Comparison of ENCODE assay signal across 2 cellular contexts in genomic region chr15:66625974-66626373, GRCh38.
TF ChIP-seq lines count a peak whose summit lies in the region.

No MANE protein-coding gene starts in this region.

TF ChIP-seq in HEK293T, 16 proteins besides CTCF, POLR2A, EP300 and RAD21:
- TF ChIP-seq PKNOX1 (IDR thresholded peaks at IDR 0.05) (peak; percentile 88), FOXK2 (IDR thresholded peaks at IDR 0.05) (no peak)

TF ChIP-seq in H1, 55 proteins besides CTCF, POLR2A, EP300 and RAD21:
- TF ChIP-seq TAF1 (IDR thresholded peaks at IDR 0.05; ENCODE audit: low read depth, low read length): no peak
- no peak for TF ChIP-seq JUND (IDR thresholded peaks at IDR 0.05; ENCODE audit: low read length)
- TF ChIP-seq ASH2L (IDR thresholded peaks at IDR 0.05; ENCODE audit: low read length): no peak
- TF ChIP-seq TAF7 (optimal IDR thresholded peaks at IDR 0.05; ENCODE audit: borderline replicate concordance, low read depth, low read length): no peak
- no peak for TF ChIP-seq CBX8 (IDR thresholded peaks at IDR 0.05; ENCODE audit: borderline replicate concordance, low read depth, low read length)
- no peak for TF ChIP-seq CHD1 (IDR thresholded peaks at IDR 0.05; ENCODE audit: low read depth, low read length)
- TF ChIP-seq SP2 (IDR thresholded peaks at IDR 0.05; ENCODE audit: low read length): no peak
- TF ChIP-seq CHD7 (IDR thresholded peaks at IDR 0.05; ENCODE audit: insufficient replicate concordance, low read length): no peak
- TF ChIP-seq CREB1 (IDR thresholded peaks at IDR 0.05): no peak
- TF ChIP-seq BCL11A (IDR thresholded peaks at IDR 0.05; ENCODE audit: low read depth in 2 of 2, low read length in 2 of 2): no peak
- no peak for TF ChIP-seq ATF2 (IDR thresholded peaks at IDR 0.05; ENCODE audit: low read length)
- TF ChIP-seq RNF2 (IDR thresholded peaks at IDR 0.05; ENCODE audit: borderline replicate concordance, low read depth, low read length, missing control alignments, poor library complexity, severe bottlenecking): no peak
- no peak for TF ChIP-seq USF2 (IDR thresholded peaks at IDR 0.05; ENCODE audit: low read length)
- TF ChIP-seq FOSL1 (IDR thresholded peaks at IDR 0.05; ENCODE audit: insufficient read depth, low read depth, low read length): no peak
- no peak for TF ChIP-seq GABPA (IDR thresholded peaks at IDR 0.05; ENCODE audit: borderline replicate concordance, insufficient read depth, low read length)
- TF ChIP-seq SIRT6 (IDR thresholded peaks at IDR 0.05; ENCODE audit: low read length): no peak
- TF ChIP-seq MAFK (IDR thresholded peaks at IDR 0.05; ENCODE audit: low read depth, low read length): no peak
